In genomic region chrX:40152706-40153334, GRCh38 we compare ENCODE assay signal across 8 cellular contexts. TPM values are rescaled to one million over a fixed set of nuclear protein-coding genes. Genes with fewer than 3 reads are reported as not detected.
A peak's percentile ranks its signal among the peaks of the same experiment; 100 is the strongest.
DNase-seq lines count a peak whose midpoint lies in the region; ATAC-seq and TF ChIP-seq lines count a peak whose summit lies in the region.

No MANE protein-coding gene starts in this region.

- H3K27ac ChIP-seq in colonic mucosa (no peak overlapping the region), lower lobe of right lung (peak overlapping the region; percentile 60), temporal lobe (ENCODE audit: low read depth, low read length) (peak overlapping the region; percentile 50)

- H3K4me1 ChIP-seq in colonic mucosa = peaks cover 3% of the 10 kb centered on the region
- peaks cover 27% of the 10 kb centered on the region for H3K4me1 ChIP-seq in lower lobe of right lung

- H3K36me3 ChIP-seq in colonic mucosa (no peaks in the 10 kb centered on the region), lower lobe of right lung (no peaks in the 10 kb centered on the region)

- peak; percentile 74 to 75 for ATAC-seq in lower lobe of right lung
- ATAC-seq in HG03039 (IDR thresholded peaks at IDR 0.05; ENCODE audit: unreplicated experiment) = no peak

- DNase-seq in NCI-H2196 (lab: John Stamatoyannopoulos, UW; ENCODE audit: unreplicated experiment) (peak; percentile 7), NCI-H2196 treated with DMSO at 0.1 percent for 48 hours (lab: John Stamatoyannopoulos, UW; ENCODE audit: unreplicated experiment) (no peak), NCI-H226 (peak; percentile 20), colonic mucosa (peak; percentile 38), lower lobe of right lung (peak; percentile 71), NCI-H82 (lab: John Stamatoyannopoulos, UW) (no peak)

- intact Hi-C loops in colonic mucosa (cut with DNase I) (loop anchor here (5.0 kb wide), 1 partner anchor 61 kb away; no protein-coding TSS in a partner anchor), lower lobe of right lung (cut with DNase I) (no loop called here)

- TF ChIP-seq CTCF in colonic mucosa (IDR thresholded peaks at IDR 0.05) (no peak), lower lobe of right lung (IDR thresholded peaks at IDR 0.05) (no peak)

- peaks cover 60% of the 10 kb centered on the region for H3K27me3 ChIP-seq in colonic mucosa
- no peaks in the 10 kb centered on the region for H3K27me3 ChIP-seq in lower lobe of right lung (ENCODE audit: low read depth)

- H3K9me3 ChIP-seq in colonic mucosa (no peaks in the 10 kb centered on the region), lower lobe of right lung (no peaks in the 10 kb centered on the region)

- H3K4me3 ChIP-seq in colonic mucosa (peak overlapping the region; percentile 36), lower lobe of right lung (peak overlapping the region; percentile 52)

- peak overlapping the region in 1 of 2 donors; percentile 73 for H3K9ac ChIP-seq in colonic mucosa (ENCODE audit: low read depth in 2 of 2, low read length in 2 of 2)

RNA-seq across cellular contexts. Expression of gene BCOR, which starts 55.1 kb away (rescaled TPM):
- total RNA-seq in colonic mucosa (10 to 100 TPM; 18.3 to 21.3 TPM), lower lobe of right lung (25.7 TPM), temporal lobe (36.1 TPM)

Comparison
In these comparisons a context has a peak if more than half of its experiments do, and no peak if none do; other contexts are left out.
1. DNase-seq: peak in NCI-H2196 (single experiment), NCI-H226 (single experiment), colonic mucosa (single experiment) and lower lobe of right lung (single experiment); none in NCI-H2196 treated with DMSO at 0.1 percent for 48 hours (single experiment) and NCI-H82 (single experiment).